In genomic region chr11:94153320-94153719, GRCh38 we compare ENCODE assay signal across 1 cellular context.
TF ChIP-seq lines count a peak whose summit lies in the region.

No MANE protein-coding gene starts in this region.

TF ChIP-seq in HepG2, 621 proteins besides CTCF, POLR2A, EP300 and RAD21 (continued from another document and continues in another):
- TF ChIP-seq HINFP (CRISPR knock-in tag; IDR thresholded peaks at IDR 0.05; ENCODE audit: low read depth) (no peak), FOXA1 (IDR thresholded peaks at IDR 0.05) (no peak), FOXA1 (CRISPR knock-in tag; IDR thresholded peaks at IDR 0.05) (peak; percentile 37; the same call in 1 of the 2 replicates), ZNF780A (CRISPR knock-in tag; IDR thresholded peaks at IDR 0.05) (no peak), ZBTB34 (CRISPR knock-in tag; IDR thresholded peaks at IDR 0.05) (peak; percentile 20; the same call in 1 of the 2 replicates), PHF21A (CRISPR knock-in tag; IDR thresholded peaks at IDR 0.05) (peak; percentile 48; the same call in 1 of the 2 replicates), ZBTB7B (CRISPR knock-in tag; IDR thresholded peaks at IDR 0.05) (no peak), ZNF256 (CRISPR knock-in tag; conservative IDR thresholded peaks at IDR 0.05) (no peak), ZNF572 (CRISPR knock-in tag; IDR thresholded peaks at IDR 0.05) (no peak), ZNF281 (CRISPR knock-in tag; IDR thresholded peaks at IDR 0.05; ENCODE audit: borderline replicate concordance) (no peak), KLF13 (CRISPR knock-in tag; IDR thresholded peaks at IDR 0.05) (no peak), SSRP1 (CRISPR knock-in tag; IDR thresholded peaks at IDR 0.05) (no peak), THAP7 (CRISPR knock-in tag; IDR thresholded peaks at IDR 0.05) (no peak), ZNF34 (CRISPR knock-in tag; IDR thresholded peaks at IDR 0.05; ENCODE audit: borderline replicate concordance) (no peak), ZNF772 (CRISPR knock-in tag; IDR thresholded peaks at IDR 0.05) (no peak), ZNF121 (CRISPR knock-in tag; IDR thresholded peaks at IDR 0.05) (no peak), GLI4 (CRISPR knock-in tag; IDR thresholded peaks at IDR 0.05; ENCODE audit: borderline replicate concordance) (no peak), MAFF (IDR thresholded peaks at IDR 0.05; ENCODE audit: low read depth, low read length) (no peak), FOXJ3 (CRISPR knock-in tag; IDR thresholded peaks at IDR 0.05; ENCODE audit: borderline replicate concordance) (peak; percentile 70; the same call in 1 of the 2 replicates), FOXP1 (IDR thresholded peaks at IDR 0.05) (no peak), FOXP1 (CRISPR knock-in tag; IDR thresholded peaks at IDR 0.05) (peak; percentile 62), ZNF639 (CRISPR knock-in tag; conservative IDR thresholded peaks at IDR 0.05) (no peak), ZNF224 (CRISPR knock-in tag; IDR thresholded peaks at IDR 0.05) (no peak), ZNF678 (CRISPR knock-in tag; IDR thresholded peaks at IDR 0.05) (no peak), REST (IDR thresholded peaks at IDR 0.05; ENCODE audit: borderline replicate concordance in 1 of 2, low read depth in 1 of 2, low read length in 2 of 2) (no peak), MAX (IDR thresholded peaks at IDR 0.05) (peak; percentile 34; the same call in 1 of the 2 replicates), MYC (CRISPR knock-in tag; IDR thresholded peaks at IDR 0.05; ENCODE audit: borderline replicate concordance) (no peak), ATF7-NPFF (CRISPR knock-in tag; IDR thresholded peaks at IDR 0.05; ENCODE audit: low read depth) (no peak), FOXO4 (CRISPR knock-in tag; conservative IDR thresholded peaks at IDR 0.05) (no peak), MEIS2 (CRISPR knock-in tag; IDR thresholded peaks at IDR 0.05) (no peak), PRPF4 (IDR thresholded peaks at IDR 0.05; ENCODE audit: low read depth, low read length, poor library complexity, severe bottlenecking) (no peak), ZFX (CRISPR knock-in tag; IDR thresholded peaks at IDR 0.05; ENCODE audit: low read depth) (no peak), MAF1 (CRISPR knock-in tag; IDR thresholded peaks at IDR 0.05; ENCODE audit: borderline replicate concordance) (no peak), ZHX1 (CRISPR knock-in tag; IDR thresholded peaks at IDR 0.05; ENCODE audit: low read depth) (no peak), ZNF230 (CRISPR knock-in tag; IDR thresholded peaks at IDR 0.05) (no peak), HHEX (CRISPR knock-in tag; IDR thresholded peaks at IDR 0.05) (no peak), GTF2F1 (IDR thresholded peaks at IDR 0.05; ENCODE audit: low read length) (no peak), ZNF510 (CRISPR knock-in tag; IDR thresholded peaks at IDR 0.05; ENCODE audit: low read depth) (no peak), ZFP37 (CRISPR knock-in tag; IDR thresholded peaks at IDR 0.05; ENCODE audit: borderline replicate concordance) (no peak), PAF1 (CRISPR knock-in tag; IDR thresholded peaks at IDR 0.05) (no peak), CSRNP1 (CRISPR knock-in tag; IDR thresholded peaks at IDR 0.05) (no peak), MBD4 (IDR thresholded peaks at IDR 0.05; ENCODE audit: borderline replicate concordance, low read length) (no peak)
